ENCODE assay signal across 22 cellular contexts in the genomic region with DNA sequence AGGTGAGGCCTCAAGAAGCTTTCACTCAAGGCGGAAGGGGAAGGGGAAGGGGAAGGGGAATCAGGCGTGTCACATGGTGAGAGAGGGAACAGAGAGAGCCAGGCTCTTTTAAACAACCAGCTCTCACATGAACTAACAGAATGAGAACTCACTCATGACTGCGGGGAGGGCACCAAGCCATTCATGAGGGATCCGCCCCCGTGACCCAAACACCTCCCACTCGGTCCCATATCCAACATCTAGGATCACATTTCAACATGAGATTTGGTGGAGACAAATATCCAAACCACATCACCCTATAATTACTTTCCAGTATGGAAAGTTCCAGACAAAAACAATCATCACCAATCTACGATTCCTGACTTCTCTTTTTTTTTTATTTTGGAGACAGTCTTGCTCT. TPM values are rescaled to one million over a fixed set of nuclear protein-coding genes. Genes with fewer than 3 reads are reported as not detected.
A peak's percentile ranks its signal among the peaks of the same experiment; 100 is the strongest.
DNase-seq lines count a peak whose midpoint lies in the region; TF ChIP-seq lines count a peak whose summit lies in the region.
"Had no signal": no experiment of that assay in that cellular context is flagged by ENCODE, and none has a peak within 500 bp of the region (broad histone marks: within the 10 kb centered on the region; RNA-seq: fewer than 3 reads in every experiment).

No MANE protein-coding gene starts in this region.

- in situ Hi-C loops in brain microvascular endothelial cell (cut with HindIII; ENCODE audit: low pct_ligation_motif_present, low sequenced_read_pairs) = no loop called here

- peak; percentile 6 for DNase-seq in activated effector memory CD4-positive, alpha-beta T cell treated with anti-CD3 and anti-CD28 coated beads, Interleukin-2, amount 50 U/mL, for 16 hours
- DNase-seq in activated effector memory CD4-positive, alpha-beta T cell treated with Interleukin-2 at 50 U/mL for 16 hours = no peak
- peak; percentile 45 for DNase-seq in fibroblast of mammary gland (ENCODE audit: low read depth)
- DNase-seq in stromal cell of bone marrow (ENCODE audit: low read depth) = peak; percentile 61
- DNase-seq in H7 = no peak
- DNase-seq in GM19240 (ENCODE audit: insufficient read length, low spot score) = no peak
- DNase-seq in brain microvascular endothelial cell = no peak
- DNase-seq: DMS53, NCI-H1092, NCI-H1417 treated with DMSO at 0.1 percent for 48 hours, NCI-H1694 treated with DMSO at 0.1 percent for 48 hours, NCI-H2081, NCI-H2227 treated with DMSO at 0.1 percent for 48 hours, NCI-H526 treated with DMSO at 0.1 percent for 48 hours, SHP77 had no signal

- H3K4me3 ChIP-seq in fibroblast of mammary gland (ENCODE audit: control insufficient read depth, low read depth, low read length) = no peak overlapping the region
- no peak overlapping the region for H3K4me3 ChIP-seq in H7 (ENCODE audit: insufficient read depth, low read depth, low read length)
- H3K4me3 ChIP-seq in brain microvascular endothelial cell (ENCODE audit: low read depth, low read length) = no peak overlapping the region

- no peak overlapping the region for H3K27ac ChIP-seq in brain microvascular endothelial cell
- H3K27ac ChIP-seq: 22Rv1, HL-60, RWPE1 had no signal

- no peak for TF ChIP-seq CTCF in fibroblast of mammary gland (conservative IDR thresholded peaks at IDR 0.05; ENCODE audit: control insufficient read depth, insufficient read depth, low read depth, low read length)
- no peak for TF ChIP-seq CTCF in brain microvascular endothelial cell (IDR thresholded peaks at IDR 0.05; ENCODE audit: low read depth, low read length, missing control alignments)

- H3K36me3 ChIP-seq in H7 (replicated peaks; ENCODE audit: control insufficient read depth, insufficient read depth, low read length) = no peaks in the 10 kb centered on the region
- H3K36me3 ChIP-seq in brain microvascular endothelial cell (replicated peaks) = no peaks in the 10 kb centered on the region

- H3K27me3 ChIP-seq in H7 (ENCODE audit: control insufficient read depth, insufficient read depth, low read length) = no peaks in the 10 kb centered on the region
- H3K27me3 ChIP-seq in brain microvascular endothelial cell (replicated peaks) = no peaks in the 10 kb centered on the region

RNA-seq across cellular contexts. Expression of a gene that starts 22.9 kb away (rescaled TPM):
- total RNA-seq in H7 (2014; rRNA removed; shearing (Covaris generic)) = 34.6 and 41.2 TPM in 2 replicates

RNA-seq across cellular contexts. Expression of a gene that starts 56.1 kb away (rescaled TPM):
- 2.6 and 2.9 TPM in 2 replicates for total RNA-seq in H7 (2014; rRNA removed; shearing (Covaris generic))
- total RNA-seq: B cell, Daoy, G401, SK-MEL-5 had no signal

Comparison
In these comparisons a context has a peak if more than half of its experiments do, and no peak if none do; other contexts are left out.
1. DNase-seq: peak in activated effector memory CD4-positive, alpha-beta T cell treated with anti-CD3 and anti-CD28 coated beads, Interleukin-2, amount 50 U/mL, for 16 hours (single experiment), fibroblast of mammary gland (single experiment) and stromal cell of bone marrow (single experiment); none in activated effector memory CD4-positive, alpha-beta T cell treated with Interleukin-2 at 50 U/mL for 16 hours (single experiment), H7 (single experiment), GM19240 (single experiment) and brain microvascular endothelial cell (single experiment).